In genomic region chr19:55461259-55461973, GRCh38 we compare ENCODE assay signal across 8 cellular contexts. TPM values are rescaled to one million over a fixed set of nuclear protein-coding genes. Genes with fewer than 3 reads are reported as not detected.
DNase-seq lines count a peak whose midpoint lies in the region; ATAC-seq lines count a peak whose summit lies in the region.

Gene ISOC2, minus strand, starts transcription at chr19:55461642. Its CDS starts 5,156 bp downstream, at chr19:55456486.

- H3K27ac ChIP-seq in effector memory CD4-positive, alpha-beta T cell (ENCODE audit: insufficient read depth, low read length, poor library complexity, severe bottlenecking) = peak within 1 kb of the TSS; percentile 63

- peaks cover 14% of the 10 kb centered on the region for H3K4me1 ChIP-seq in effector memory CD4-positive, alpha-beta T cell (ENCODE audit: control insufficient read depth, insufficient read depth, low read length, poor library complexity, severe bottlenecking)

- peak; percentile 100 for DNase-seq in COLO668 (lab: John Stamatoyannopoulos, UW; ENCODE audit: unreplicated experiment)
- DNase-seq in HT1080 (ENCODE audit: low read depth) = peak; percentile 99
- DNase-seq in NOMO-1 treated with DMSO at 0.1 percent for 48 hours (lab: John Stamatoyannopoulos, UW; ENCODE audit: unreplicated experiment) = peak; percentile 99
- peak; percentile 100 for DNase-seq in activated CD8-positive, alpha-beta memory T cell treated with anti-CD3 and anti-CD28 coated beads for 4 hours (ENCODE audit: low read depth in 2 of 2)
- DNase-seq in effector memory CD4-positive, alpha-beta T cell = peak; percentile 99 to 100 (median 100)
- peak; percentile 100 for DNase-seq in lung microvascular endothelial cell (ENCODE audit: low read depth in 2 of 2)
- peak; percentile 100 for DNase-seq in stimulated activated CD4-positive, alpha-beta T cell treated with anti-CD3 and anti-CD28 coated beads, TNF-alpha, amount 100 ng/mL, for 48 hours (ENCODE audit: low read depth in 3 of 3)

- H3K27me3 ChIP-seq in effector memory CD4-positive, alpha-beta T cell (replicated peaks; ENCODE audit: control insufficient read depth, insufficient read depth, low read length, poor library complexity, severe bottlenecking) = no peaks in the 10 kb centered on the region

- ATAC-seq in GM21360 (IDR thresholded peaks at IDR 0.05; ENCODE audit: unreplicated experiment) = peak; percentile 85

- H3K4me3 ChIP-seq in effector memory CD4-positive, alpha-beta T cell (ENCODE audit: insufficient read depth, low read depth, low read length, poor library complexity, severe bottlenecking) = peak within 1 kb of the TSS; percentile 85

- no peaks in the 10 kb centered on the region for H3K9me3 ChIP-seq in effector memory CD4-positive, alpha-beta T cell (ENCODE audit: control insufficient read depth, low read length)

- H3K36me3 ChIP-seq in effector memory CD4-positive, alpha-beta T cell (ENCODE audit: control insufficient read depth, insufficient read depth, low read length) = no peaks in the 10 kb centered on the region

RNA-seq across cellular contexts. Expression of gene ISOC2, which starts in this region (rescaled TPM):
- total RNA-seq in HT1080 (2014; rRNA removed; shearing (Covaris generic)) = 82.1 and 89.8 TPM in 2 replicates
- polyA plus RNA-seq in HT1080 (2015; cell fraction: cytosol; rRNA removed) = 39.3 and 47.1 TPM in 2 replicates
- polyA plus RNA-seq in HT1080 (2015; cell fraction: nucleus; rRNA removed) = 13.8 and 18.7 TPM in 2 replicates
- total RNA-seq in lung microvascular endothelial cell = 60.7 and 61.9 TPM in 2 replicates

Comparison
In these comparisons a context has a peak if more than half of its experiments do, and no peak if none do; other contexts are left out.
1. Peak in every context shown above with its lines: DNase-seq, ATAC-seq, H3K4me3 ChIP-seq and H3K27ac ChIP-seq.